Comparison of ENCODE assay signal across 9 cellular contexts in genomic region chr9:124257070-124257864, GRCh38. TPM values are rescaled to one million over a fixed set of nuclear protein-coding genes. Genes with fewer than 3 reads are reported as not detected.
A peak's percentile ranks its signal among the peaks of the same experiment; 100 is the strongest.
DNase-seq lines count a peak whose midpoint lies in the region; ATAC-seq, FAIRE-seq and TF ChIP-seq lines count a peak whose summit lies in the region.
"Had no signal": no experiment of that assay in that cellular context is flagged by ENCODE, and none has a peak within 500 bp of the region (broad histone marks: within the 10 kb centered on the region; RNA-seq: fewer than 3 reads in every experiment).

No MANE protein-coding gene starts in this region.

- peak overlapping the region; percentile 75 for H3K9ac ChIP-seq in OCI-LY3 (ENCODE audit: low read length)

- ATAC-seq in pancreas: no peak
- no peak for ATAC-seq in HG02840 (IDR thresholded peaks at IDR 0.05; ENCODE audit: low FRiP score, unreplicated experiment)

- peaks cover 59% of the 10 kb centered on the region for H3K79me2 ChIP-seq in OCI-LY3 (ENCODE audit: low read length)

- no peaks in the 10 kb centered on the region for H3K27me3 ChIP-seq in OCI-LY3 (ENCODE audit: low read depth, low read length)
- no peaks in the 10 kb centered on the region for H3K27me3 ChIP-seq in pancreas

- H3K4me2 ChIP-seq in OCI-LY3 (ENCODE audit: low read length): peak overlapping the region; percentile 90

- H2AFZ ChIP-seq in OCI-LY3 (ENCODE audit: low read depth, low read length): 0 out of 2 replicates have a peak overlapping the region, but pooled peaks have one; percentile 14

- H3K4me3 ChIP-seq in GM12875 (ENCODE audit: low read depth, low read length) (peak overlapping the region; percentile 80), OCI-LY3 (ENCODE audit: low read length) (peak overlapping the region; percentile 83), epithelial cell of proximal tubule (ENCODE audit: low read depth, low read length) (peak overlapping the region; percentile 61), pancreas (peak overlapping the region in 3 of 4 donors; percentile 18 to 85 (median 42))

- no peaks in the 10 kb centered on the region for H3K9me3 ChIP-seq in OCI-LY3 (ENCODE audit: insufficient read depth, low read length)
- H3K9me3 ChIP-seq in pancreas: no peaks in the 10 kb centered on the region

- FAIRE-seq in pancreas (lab: Jason Lieb, UNC): no peak
- FAIRE-seq: TTC549 had no signal

- WGBS in pancreas, 2 donors: 42 to 47% methylated on average over 26 to 32 of the region's 32 CpGs

- intact Hi-C loops in pancreas (cut with DNase I): no loop called here

- H3K36me3 ChIP-seq in OCI-LY3 (replicated peaks; ENCODE audit: low read depth, low read length): peaks cover 18% of the 10 kb centered on the region
- no peaks in the 10 kb centered on the region for H3K36me3 ChIP-seq in pancreas

- TF ChIP-seq CTCF in GM12875 (IDR thresholded peaks at IDR 0.05; ENCODE audit: borderline replicate concordance, insufficient read depth, low read depth, low read length) (no peak), OCI-LY3 (IDR thresholded peaks at IDR 0.05; ENCODE audit: low read depth, low read length) (no peak), epithelial cell of proximal tubule (conservative IDR thresholded peaks at IDR 0.05; ENCODE audit: low read depth, low read length) (no peak), pancreas (IDR thresholded peaks at IDR 0.05) (no peak)

- peaks cover 23% of the 10 kb centered on the region for H4K20me1 ChIP-seq in OCI-LY3 (ENCODE audit: insufficient read depth, low read length)

- H3K27ac ChIP-seq in OCI-LY3 (ENCODE audit: low read length) (peak overlapping the region; percentile 79), pancreas (peak overlapping the region in 2 of 4 donors; percentile 53 to 55)

- H3K4me1 ChIP-seq in OCI-LY3 (ENCODE audit: low read length) (peaks cover 75% of the 10 kb centered on the region), pancreas (peaks cover 15 to 25% (median 24%) of the 10 kb centered on the region in 3 donors)

- DNase-seq in epithelial cell of proximal tubule (ENCODE audit: low read depth) (no peak), pancreas (peak in 1 of 6 donors; percentile 71), 8988T (no peak), DMS153 treated with DMSO at 0.1 percent for 48 hours (lab: John Stamatoyannopoulos, UW; ENCODE audit: unreplicated experiment) (no peak), A172 (ENCODE audit: low spot score) (no peak)

RNA-seq across cellular contexts. Expression of gene NEK6, which starts 0.5 kb away (rescaled TPM):
- 23.5 and 38.0 TPM in 2 replicates for total RNA-seq in epithelial cell of proximal tubule
- 10 to 100 TPM; 25.1 to 67.0 (median 34.2) TPM for total RNA-seq in pancreas
- polyA plus RNA-seq in pancreas: 10 to 100 TPM in 1 of 2 donors, 1 to 10 TPM in 1; 7.8 to 12.5 TPM
- total RNA-seq in A172 (2014; rRNA removed; shearing (Covaris generic)): 33.3 and 35.6 TPM in 2 replicates
